ENCODE assay signal across 11 cellular contexts in genomic region chr1:41861509-41862410, GRCh38. TPM values are rescaled to one million over a fixed set of nuclear protein-coding genes. Genes with fewer than 3 reads are reported as not detected.
DNase-seq lines count a peak whose midpoint lies in the region; ATAC-seq and TF ChIP-seq lines count a peak whose summit lies in the region.
"Had no signal": no experiment of that assay in that cellular context is flagged by ENCODE, and none has a peak within 500 bp of the region (broad histone marks: within the 10 kb centered on the region; RNA-seq: fewer than 3 reads in every experiment).

No MANE protein-coding gene starts in this region.

- H3K79me2 ChIP-seq in GM23338 (replicated peaks; ENCODE audit: insufficient read depth): no peaks in the 10 kb centered on the region

- H3K27ac ChIP-seq in GM23338 (ENCODE audit: low read depth): no peak overlapping the region

- ATAC-seq in GM23338 (no peak), T-helper 17 cell (no peak), HG02610 (IDR thresholded peaks at IDR 0.05; ENCODE audit: unreplicated experiment) (no peak), omental fat pad (ENCODE audit: low FRiP score) (no peak)
- ATAC-seq: right cardiac atrium had no signal

- H3K36me3 ChIP-seq in GM23338 (ENCODE audit: insufficient read depth): no peaks in the 10 kb centered on the region

- H4K20me1 ChIP-seq in GM23338 (replicated peaks; ENCODE audit: insufficient read depth): no peaks in the 10 kb centered on the region

- peaks cover 17% of the 10 kb centered on the region for H3K4me1 ChIP-seq in GM23338 (ENCODE audit: insufficient read depth)

- 0 out of 2 replicates have a peak, but pooled peaks cover 2% of the 10 kb centered on the region for H3K9me2 ChIP-seq in GM23338 (ENCODE audit: insufficient read depth)

- H2AFZ ChIP-seq in GM23338: peak overlapping the region; percentile 84

- TF ChIP-seq CTCF in AG04449 (IDR thresholded peaks at IDR 0.05; ENCODE audit: insufficient read depth, low read length, missing control alignments) (no peak), GM23338 (conservative IDR thresholded peaks at IDR 0.05; ENCODE audit: low read depth in 2 of 2) (no peak), fibroblast of mammary gland (conservative IDR thresholded peaks at IDR 0.05; ENCODE audit: control insufficient read depth, insufficient read depth, low read depth, low read length) (no peak), omental fat pad (IDR thresholded peaks at IDR 0.05) (no peak)

- no peaks in the 10 kb centered on the region for H3F3A ChIP-seq in GM23338 (replicated peaks; ENCODE audit: low read depth)

- DNase-seq in AG04449 (ENCODE audit: low read depth, low spot score): no peak
- DNase-seq in GM23338 (ENCODE audit: low spot score): no peak
- DNase-seq in T-helper 17 cell: no peak
- peak; percentile 23 for DNase-seq in fibroblast of mammary gland (ENCODE audit: low read depth)
- no peak for DNase-seq in epidermal melanocyte (ENCODE audit: insufficient read length, low spot score)
- DNase-seq in stimulated activated CD4-positive, alpha-beta T cell treated with anti-CD3 and anti-CD28 coated beads, Interleukin-2, amount 100 ng/mL, for 48 hours: no peak
- no peak for DNase-seq in omental fat pad (ENCODE audit: low spot score)
- DNase-seq: right cardiac atrium, T-cell had no signal

- peak overlapping the region; percentile 18; the same call in 1 of the 2 replicates for H3K4me3 ChIP-seq in AG04449 (ENCODE audit: low read depth, low read length)
- no peak overlapping the region for H3K4me3 ChIP-seq in GM23338
- no peak overlapping the region for H3K4me3 ChIP-seq in fibroblast of mammary gland (ENCODE audit: control insufficient read depth, low read depth, low read length)

- H3K27me3 Mint-ChIP-seq in GM23338 (ENCODE audit: insufficient read depth, low read depth, poor library complexity): peaks cover 10% of the 10 kb centered on the region
- H3K27me3 Mint-ChIP-seq in T-helper 17 cell: no peaks in the 10 kb centered on the region
- H3K27me3 Mint-ChIP-seq: T-cell had no signal

- H3K36me3 Mint-ChIP-seq in GM23338 (ENCODE audit: low read depth): no peaks in the 10 kb centered on the region
- H3K36me3 Mint-ChIP-seq in T-helper 17 cell (ENCODE audit: low read depth): peaks cover 8% of the 10 kb centered on the region

- H3K4me1 Mint-ChIP-seq in GM23338 (peaks cover 35% of the 10 kb centered on the region), T-helper 17 cell (peaks cover 35% of the 10 kb centered on the region)

- no peaks in the 10 kb centered on the region for H3K9me3 ChIP-seq in T-helper 17 cell (ENCODE audit: control insufficient read depth, low read length, poor library complexity, severe bottlenecking)

- POLR2A ChIA-PET in AG04449 (lab: Yijun Ruan, JAX): interaction anchor here (0.7 kb wide), 1 partner anchor 255 kb away, joined by 3 read pairs; no protein-coding TSS in a partner anchor

- H3K4me2 ChIP-seq in GM23338: no peak overlapping the region

- H3K9me3 Mint-ChIP-seq in GM23338: no peaks in the 10 kb centered on the region; the same call in 2 of the 3 replicates
- H3K9me3 Mint-ChIP-seq: dendritic cell treated with granulocyte-macrophage colony-stimulating factor and Interleukin-4, amounts not matched to agents 40 ng/mL and 50 ng/mL, for 4 days; T-cell had no signal

- no peaks in the 10 kb centered on the region for H3K27me3 ChIP-seq in GM23338 (ENCODE audit: insufficient read depth)

- CTCF ChIA-PET in AG04449 (lab: Yijun Ruan, JAX): interaction anchor here (0.6 to 2.8 kb wide), 8 partner anchors 10 to 346 kb away, joined by 3 to 8 read pairs (median 3); no protein-coding TSS in a partner anchor

- no peak overlapping the region for H3K27ac Mint-ChIP-seq in GM23338
- H3K27ac Mint-ChIP-seq in T-helper 17 cell: peak overlapping the region; percentile 77
- H3K27ac Mint-ChIP-seq: dendritic cell treated with granulocyte-macrophage colony-stimulating factor and Interleukin-4, amounts not matched to agents 40 ng/mL and 50 ng/mL, for 4 days had no signal

- H3K4me3 Mint-ChIP-seq in GM23338 (no peak overlapping the region), T-helper 17 cell (no peak overlapping the region)
- H3K4me3 Mint-ChIP-seq: dendritic cell treated with granulocyte-macrophage colony-stimulating factor and Interleukin-4, amounts not matched to agents 40 ng/mL and 50 ng/mL, for 4 days; T-cell had no signal

TF ChIP-seq in GM23338, 12 proteins besides CTCF, POLR2A, EP300 and RAD21 (continues in another document):
- TF ChIP-seq JUNB (IDR thresholded peaks at IDR 0.05; ENCODE audit: unreplicated experiment) (no peak), NANOG (IDR thresholded peaks at IDR 0.05; ENCODE audit: borderline replicate concordance) (no peak), EZH2 (IDR thresholded peaks at IDR 0.05; ENCODE audit: low read depth, unreplicated experiment) (no peak), ZNF114 (CRISPR knock-in tag; IDR thresholded peaks at IDR 0.05) (no peak), STAT1 (IDR thresholded peaks at IDR 0.05; ENCODE audit: unreplicated experiment) (no peak), EZH2phosphoT487 (IDR thresholded peaks at IDR 0.05; ENCODE audit: unreplicated experiment) (no peak), REST (IDR thresholded peaks at IDR 0.05; ENCODE audit: unreplicated experiment) (no peak), ETS1 (IDR thresholded peaks at IDR 0.05) (no peak), CREB1 (CRISPR knock-in tag; IDR thresholded peaks at IDR 0.05; ENCODE audit: low read depth) (no peak)

RNA-seq across cellular contexts. Expression of gene HIVEP3, which starts 57.0 kb away (rescaled TPM):
- total RNA-seq in GM23338 (2014; rRNA removed; shearing (Covaris generic)): 0.14 and 0.39 TPM in 2 replicates
- polyA plus RNA-seq in GM23338 (2016; fragmentation: Nextera tagmentation; extraction: Ambion mirVana): 0.24 and 0.30 TPM in 2 replicates
- 10 to 100 TPM; 11.1 to 13.9 TPM for total RNA-seq in T-helper 17 cell
- total RNA-seq in omental fat pad: 10 to 100 TPM in 1 of 4 donors, 1 to 10 TPM in 3; 6.1 to 10.1 (median 7.8) TPM
